ENCODE assay signal across 14 cellular contexts in genomic region chr13:44884076-44884729, GRCh38.
A peak's percentile ranks its signal among the peaks of the same experiment; 100 is the strongest.
DNase-seq lines count a peak whose midpoint lies in the region; ATAC-seq, FAIRE-seq and TF ChIP-seq lines count a peak whose summit lies in the region.
"Had no signal": no experiment of that assay in that cellular context is flagged by ENCODE, and none has a peak within 500 bp of the region (broad histone marks: within the 10 kb centered on the region; RNA-seq: fewer than 3 reads in every experiment).

No MANE protein-coding gene starts in this region.

- peak overlapping the region; percentile 93 for H2BK20ac ChIP-seq in IMR-90 (ENCODE audit: low read depth, low read length)

- no peaks in the 10 kb centered on the region for H3K79me1 ChIP-seq in IMR-90 (ENCODE audit: low read depth in 1 of 2, low read length in 2 of 2)

- peak overlapping the region; percentile 100; the same call in 2 of the 3 replicates for H2BK15ac ChIP-seq in IMR-90 (ENCODE audit: low read depth, low read length)

- H3K79me2 ChIP-seq in mammary epithelial cell (ENCODE audit: insufficient read depth, low read length) (no peaks in the 10 kb centered on the region), keratinocyte (ENCODE audit: control insufficient read depth, insufficient read depth, low read length) (no peaks in the 10 kb centered on the region)

- POLR2A ChIA-PET in IMR-90 (lab: Charles Lee; ENCODE audit: unreplicated experiment) = no interaction called here

- peak overlapping the region; percentile 96 for H3K4ac ChIP-seq in IMR-90 (ENCODE audit: low read depth, low read length)

- peak overlapping the region; percentile 99 for H4K8ac ChIP-seq in IMR-90 (ENCODE audit: low read depth in 2 of 2, low read length in 2 of 2)

- TF ChIP-seq RAD21 in IMR-90 (IDR thresholded peaks at IDR 0.05; ENCODE audit: low read length) = no peak

- H2AFZ ChIP-seq in IMR-90 (replicated peaks; ENCODE audit: low read length, poor library complexity) = peak overlapping the region; percentile 93
- H2AFZ ChIP-seq in mammary epithelial cell (ENCODE audit: low read depth, low read length) = peak overlapping the region; percentile 23
- peak overlapping the region; percentile 17 for H2AFZ ChIP-seq in keratinocyte (ENCODE audit: control insufficient read depth, low read length)

- WGBS in IMR-90 (ENCODE audit: extremely low coverage in 2 of 2, insufficient read length in 1 of 2), 2 experiments = 0% methylated on average over 1 of the region's 5 CpGs; no CpG with 5 or more reads in 1 of the 2 experiments
- WGBS in mammary epithelial cell (ENCODE audit: low coverage, missing lambda C conversion rate) = 60% methylated on average over 5 of the region's 5 CpGs

- H3K9me3 ChIP-seq in IMR-90 (ENCODE audit: control insufficient read depth, insufficient read depth, low read length) (no peaks in the 10 kb centered on the region), mammary epithelial cell (replicated peaks; ENCODE audit: insufficient read depth, low read length) (no peaks in the 10 kb centered on the region), keratinocyte (ENCODE audit: control insufficient read depth, low read depth, low read length) (no peaks in the 10 kb centered on the region)

- H3K27ac ChIP-seq in IMR-90 (ENCODE audit: insufficient read depth, low read length) (peak overlapping the region; percentile 91), mammary epithelial cell (ENCODE audit: insufficient read depth, low read depth, low read length) (no peak overlapping the region), keratinocyte (ENCODE audit: control insufficient read depth, insufficient read depth, low read length) (no peak overlapping the region)
- H3K27ac ChIP-seq: VCaP had no signal

- peak overlapping the region; percentile 100 for H2AK5ac ChIP-seq in IMR-90 (ENCODE audit: low read depth, low read length)

- in situ Hi-C loops in IMR-90 (cut with MboI; ENCODE audit: low sequenced_read_pairs) = no loop called here
- in situ Hi-C loops in mammary epithelial cell (cut with MboI; ENCODE audit: low sequenced_read_pairs in 2 of 2) = loop anchor here in 1 of 2 donors (25.0 kb wide), 1 partner anchor 397 kb away; no protein-coding TSS in a partner anchor

- H3K4me3 ChIP-seq in IMR-90 (ENCODE audit: insufficient read depth, low read depth, low read length) (no peak overlapping the region), mammary epithelial cell (replicated peaks in 1 of 3; ENCODE audit: insufficient read depth in 1 of 3, low read depth in 2 of 3, low read length in 3 of 3) (no peak overlapping the region), keratinocyte (ENCODE audit: control insufficient read depth in 2 of 3, extremely low read depth in 1 of 3, insufficient read depth in 2 of 3, low read depth in 1 of 3, low read length in 3 of 3) (no peak overlapping the region)

- H2BK5ac ChIP-seq in IMR-90 (ENCODE audit: low read depth, low read length, poor library complexity, severe bottlenecking) = peak overlapping the region; percentile 94

- H2BK120ac ChIP-seq in IMR-90 (ENCODE audit: low read depth, low read length) = peak overlapping the region; percentile 96

- peak overlapping the region; percentile 97 for H4K91ac ChIP-seq in IMR-90 (ENCODE audit: insufficient read depth, low read depth, low read length)

- H4K20me1 ChIP-seq in IMR-90 (ENCODE audit: insufficient read depth, low read length) = peaks cover 3% of the 10 kb centered on the region; the same call in 1 of the 2 replicates
- no peaks in the 10 kb centered on the region for H4K20me1 ChIP-seq in mammary epithelial cell (ENCODE audit: insufficient read depth, low read length)
- no peaks in the 10 kb centered on the region for H4K20me1 ChIP-seq in keratinocyte (ENCODE audit: control insufficient read depth, extremely low read depth, insufficient read depth, low read length)

- intact Hi-C loops in IMR-90 (cut with micrococcal nuclease) = loop anchor here (2.0 kb wide), 2 partner anchors 19 to 309 kb away; no protein-coding TSS in a partner anchor
- intact Hi-C loops in mammary epithelial cell (cut with micrococcal nuclease) = no loop called here
- intact Hi-C loops in Right ventricle myocardium inferior (cut with DNase I) = no loop called here

- dilution Hi-C loops in IMR-90 (cut with HindIII; ENCODE audit: low sequenced_read_pairs, unreplicated experiment) = no loop called here
- dilution Hi-C loops in mammary epithelial cell (cut with HindIII; ENCODE audit: low sequenced_read_pairs) = no loop called here
- dilution Hi-C loops in keratinocyte (cut with MboI; ENCODE audit: extremely low pct_ligation_motif_present, low sequenced_read_pairs) = no loop called here

- no peaks in the 10 kb centered on the region for H3K36me3 ChIP-seq in IMR-90 (ENCODE audit: control insufficient read depth, insufficient read depth, low read length)
- H3K36me3 ChIP-seq in mammary epithelial cell (ENCODE audit: insufficient read depth, low read length) = no peaks in the 10 kb centered on the region
- no peaks in the 10 kb centered on the region for H3K36me3 ChIP-seq in keratinocyte (ENCODE audit: control insufficient read depth in 2 of 2, extremely low read depth in 1 of 2, insufficient read depth in 2 of 2, low read length in 2 of 2)

- ATAC-seq in IMR-90 (ENCODE audit: low read depth) (peak; percentile 89), GM21528 (IDR thresholded peaks at IDR 0.05; ENCODE audit: low FRiP score, unreplicated experiment) (no peak), GM19035 (IDR thresholded peaks at IDR 0.05; ENCODE audit: unreplicated experiment) (no peak), Right ventricle myocardium inferior (no peak)

- peak overlapping the region; percentile 25; the same call in 1 of the 2 replicates for H3K4me2 ChIP-seq in IMR-90 (ENCODE audit: low read depth, low read length)
- no peak overlapping the region for H3K4me2 ChIP-seq in mammary epithelial cell (ENCODE audit: insufficient read depth, low read depth, low read length)
- no peak overlapping the region for H3K4me2 ChIP-seq in keratinocyte (ENCODE audit: control insufficient read depth, extremely low read depth, insufficient read depth, low read depth, low read length)

- peak overlapping the region; percentile 69; the same call in 1 of the 2 replicates for H3K56ac ChIP-seq in IMR-90 (ENCODE audit: extremely low read depth, insufficient read depth, low read length)

- CTCF ChIA-PET in IMR-90 (lab: Yijun Ruan, JAX) (interaction anchor here (0.9 to 1.1 kb wide), 2 partner anchors 12 to 13 kb away, joined by 3 to 4 read pairs; no protein-coding TSS in a partner anchor), mammary epithelial cell (lab: Charles Lee; ENCODE audit: low non-redundant PET) (no interaction called here)

- FAIRE-seq in keratinocyte (lab: Jason Lieb, UNC) (no peak), GM19239 (lab: Jason Lieb, UNC) (no peak)

- H3K23ac ChIP-seq in IMR-90 (ENCODE audit: low read depth, low read length) = peak overlapping the region; percentile 77

- no peaks in the 10 kb centered on the region for H3K27me3 ChIP-seq in IMR-90 (ENCODE audit: control insufficient read depth, insufficient read depth, low read length)
- H3K27me3 ChIP-seq in mammary epithelial cell (ENCODE audit: insufficient read depth, low read length) = no peaks in the 10 kb centered on the region
- no peaks in the 10 kb centered on the region for H3K27me3 ChIP-seq in keratinocyte (ENCODE audit: control insufficient read depth, extremely low read depth, insufficient read depth, low read length)

- TF ChIP-seq POLR2A in IMR-90 (IDR thresholded peaks at IDR 0.05; ENCODE audit: low read depth, low read length) = no peak; the same call in 1 of the 2 replicates

- H4K5ac ChIP-seq in IMR-90 (ENCODE audit: low read depth, low read length) = peak overlapping the region; percentile 62

- no peak overlapping the region for H3K9ac ChIP-seq in IMR-90 (ENCODE audit: low read depth, low read length)
- no peak overlapping the region for H3K9ac ChIP-seq in mammary epithelial cell (ENCODE audit: insufficient read depth, low read length)
- H3K9ac ChIP-seq in keratinocyte (ENCODE audit: control insufficient read depth, extremely low read depth, insufficient read depth, low read length) = no peak overlapping the region

- H3K18ac ChIP-seq in IMR-90 (ENCODE audit: low read depth, low read length) = peak overlapping the region; percentile 66

- H3K9me1 ChIP-seq in IMR-90 (ENCODE audit: insufficient read depth, low read length) (peaks cover 4% of the 10 kb centered on the region), keratinocyte (ENCODE audit: control insufficient read depth, extremely low read depth, insufficient read depth, low read length) (no peaks in the 10 kb centered on the region)

- H2AK9ac ChIP-seq in IMR-90 (replicated peaks; ENCODE audit: low read depth, low read length, poor library complexity) = peak overlapping the region; percentile 89

- BruUV-seq in IMR-90 (replicated peaks; lab: Mats Ljungman, UMichigan) (no TSS peak), mammary epithelial cell (replicated peaks; lab: Mats Ljungman, UMichigan) (no TSS peak)

- peaks cover 8% of the 10 kb centered on the region for H3K4me1 ChIP-seq in IMR-90 (ENCODE audit: control insufficient read depth, insufficient read depth, low read length)
- H3K4me1 ChIP-seq in mammary epithelial cell (ENCODE audit: insufficient read depth, low read length) = no peaks in the 10 kb centered on the region
- H3K4me1 ChIP-seq in keratinocyte (ENCODE audit: control insufficient read depth, extremely low read depth, insufficient read depth, low read length) = no peaks in the 10 kb centered on the region

- DNase-seq in AG08395 (ENCODE audit: low spot score) = peak; percentile 82
- peak; percentile 86 for DNase-seq in IMR-90
- peak; percentile 22 for DNase-seq in mammary epithelial cell
- no peak for DNase-seq in keratinocyte (ENCODE audit: low read depth, low spot score)
- no peak for DNase-seq in GM19239 (ENCODE audit: insufficient read length, low spot score)
- DNase-seq in Right ventricle myocardium inferior (ENCODE audit: missing footprints) = no peak
- DNase-seq: ACHN; activated naive CD4-positive, alpha-beta T cell treated with anti-CD3 and anti-CD28 coated beads, Interleukin-2, amount 10 ng/mL, durations not matched to agents 7 days and 5 days; NCI-H1092; NCI-H2171 treated with DMSO at 0.1 percent for 48 hours; occipital lobe had no signal

- peak overlapping the region; percentile 93 for H3K14ac ChIP-seq in IMR-90 (replicated peaks; ENCODE audit: low read depth, low read length)

- TF ChIP-seq CTCF in IMR-90 (conservative IDR thresholded peaks at IDR 0.05; ENCODE audit: low read depth, low read length) (no peak), mammary epithelial cell (conservative IDR thresholded peaks at IDR 0.05 in 1 of 2, IDR thresholded peaks at IDR 0.05 in 1 of 2; ENCODE audit: extremely low read depth in 1 of 2, insufficient read depth in 1 of 2, low read depth in 1 of 2, low read length in 2 of 2) (no peak), keratinocyte (optimal IDR thresholded peaks at IDR 0.05 in 1 of 3, IDR thresholded peaks at IDR 0.05 in 1 of 3, conservative IDR thresholded peaks at IDR 0.05 in 1 of 3; ENCODE audit: extremely low read depth in 1 of 3, insufficient read depth in 2 of 3, low read length in 3 of 3) (no peak)

TF ChIP-seq in IMR-90, 13 proteins besides CTCF, POLR2A, EP300 and RAD21 (continues in another document):
- TF ChIP-seq RCOR1 (IDR thresholded peaks at IDR 0.05; ENCODE audit: insufficient replicate concordance, low read length) = peak; percentile 5

Comparison
In these comparisons a context has a peak if more than half of its experiments do, and no peak if none do; other contexts are left out.
1. DNase-seq: peak in AG08395 (single experiment), IMR-90 (single experiment) and mammary epithelial cell (single experiment); none in keratinocyte (single experiment), GM19239 (single experiment) and Right ventricle myocardium inferior (single experiment).
2. H2AFZ ChIP-seq: peak in every context shown above with its lines; median percentile 93 in IMR-90; 23 in mammary epithelial cell; 17 in keratinocyte.